ENCODE assay signal across 11 cellular contexts in genomic region chr3:29170894-29171582, GRCh38.
A peak's percentile ranks its signal among the peaks of the same experiment; 100 is the strongest.
DNase-seq lines count a peak whose midpoint lies in the region; ATAC-seq and TF ChIP-seq lines count a peak whose summit lies in the region.
"Had no signal": no experiment of that assay in that cellular context is flagged by ENCODE, and none has a peak within 500 bp of the region (broad histone marks: within the 10 kb centered on the region; RNA-seq: fewer than 3 reads in every experiment).

No MANE protein-coding gene starts in this region.

- ATAC-seq in psoas muscle (no peak), HG03354 (IDR thresholded peaks at IDR 0.05; ENCODE audit: poor library complexity, severe bottlenecking, unreplicated experiment) (no peak)

- intact Hi-C loops in psoas muscle (cut with DNase I) (no loop called here), esophagus squamous epithelium (cut with DNase I) (no loop called here)

- TF ChIP-seq POLR2A in esophagus squamous epithelium (IDR thresholded peaks at IDR 0.05): no peak

- TF ChIP-seq CTCF in fibroblast of mammary gland (conservative IDR thresholded peaks at IDR 0.05; ENCODE audit: control insufficient read depth, insufficient read depth, low read depth, low read length): no peak
- no peak for TF ChIP-seq CTCF in psoas muscle (IDR thresholded peaks at IDR 0.05)
- TF ChIP-seq CTCF in esophagus squamous epithelium (IDR thresholded peaks at IDR 0.05): no peak

- H3K9me3 ChIP-seq in psoas muscle (no peaks in the 10 kb centered on the region), esophagus squamous epithelium (no peaks in the 10 kb centered on the region)

- H3K27me3 ChIP-seq in psoas muscle (ENCODE audit: insufficient read depth in 3 of 3, low read length in 2 of 3): no peaks in the 10 kb centered on the region
- H3K27me3 ChIP-seq in esophagus squamous epithelium: no peaks in the 10 kb centered on the region

- H3K4me3 ChIP-seq in fibroblast of mammary gland (ENCODE audit: control insufficient read depth, low read depth, low read length) (no peak overlapping the region), psoas muscle (no peak overlapping the region), esophagus squamous epithelium (no peak overlapping the region)

- no peaks in the 10 kb centered on the region for H3K36me3 ChIP-seq in psoas muscle (ENCODE audit: insufficient read depth in 1 of 2, low read depth in 1 of 2)
- no peaks in the 10 kb centered on the region for H3K36me3 ChIP-seq in esophagus squamous epithelium

- WGBS in psoas muscle, 3 donors: 51 to 82% (median 79%) methylated on average over 2 of the region's 2 CpGs
- WGBS in esophagus squamous epithelium, 2 donors: 50 to 56% methylated on average over 2 of the region's 2 CpGs

- H3K27ac ChIP-seq in psoas muscle (peak overlapping the region; percentile 18), esophagus squamous epithelium (peak overlapping the region in 2 of 4 donors; percentile 32 to 34)

- DNase-seq in EH (ENCODE audit: low read depth) (peak; percentile 82), RPMI7951 (ENCODE audit: low read depth) (peak; percentile 72), fibroblast of mammary gland (ENCODE audit: low read depth) (peak; percentile 24), psoas muscle (no peak), esophagus squamous epithelium (lab: John Stamatoyannopoulos, UW) (no peak), GM19240 (ENCODE audit: insufficient read length, low spot score) (no peak), superior temporal gyrus (ENCODE audit: extremely low spot score) (no peak)
- DNase-seq: NCI-H1092 treated with DMSO at 0.1 percent for 48 hours, NCI-H774, posterior cingulate gyrus had no signal

- H3K4me1 ChIP-seq in psoas muscle (peaks cover under 1% of the 10 kb centered on the region), esophagus squamous epithelium (no peaks in the 10 kb centered on the region)

Comparison
In these comparisons a context has a peak if more than half of its experiments do, and no peak if none do; other contexts are left out.
1. DNase-seq: peak in EH (single experiment), RPMI7951 (single experiment) and fibroblast of mammary gland (single experiment); none in psoas muscle (0 of 2), esophagus squamous epithelium (single experiment), GM19240 (single experiment) and superior temporal gyrus (single experiment).